ENCODE assay signal across 15 cellular contexts in the genomic region with DNA sequence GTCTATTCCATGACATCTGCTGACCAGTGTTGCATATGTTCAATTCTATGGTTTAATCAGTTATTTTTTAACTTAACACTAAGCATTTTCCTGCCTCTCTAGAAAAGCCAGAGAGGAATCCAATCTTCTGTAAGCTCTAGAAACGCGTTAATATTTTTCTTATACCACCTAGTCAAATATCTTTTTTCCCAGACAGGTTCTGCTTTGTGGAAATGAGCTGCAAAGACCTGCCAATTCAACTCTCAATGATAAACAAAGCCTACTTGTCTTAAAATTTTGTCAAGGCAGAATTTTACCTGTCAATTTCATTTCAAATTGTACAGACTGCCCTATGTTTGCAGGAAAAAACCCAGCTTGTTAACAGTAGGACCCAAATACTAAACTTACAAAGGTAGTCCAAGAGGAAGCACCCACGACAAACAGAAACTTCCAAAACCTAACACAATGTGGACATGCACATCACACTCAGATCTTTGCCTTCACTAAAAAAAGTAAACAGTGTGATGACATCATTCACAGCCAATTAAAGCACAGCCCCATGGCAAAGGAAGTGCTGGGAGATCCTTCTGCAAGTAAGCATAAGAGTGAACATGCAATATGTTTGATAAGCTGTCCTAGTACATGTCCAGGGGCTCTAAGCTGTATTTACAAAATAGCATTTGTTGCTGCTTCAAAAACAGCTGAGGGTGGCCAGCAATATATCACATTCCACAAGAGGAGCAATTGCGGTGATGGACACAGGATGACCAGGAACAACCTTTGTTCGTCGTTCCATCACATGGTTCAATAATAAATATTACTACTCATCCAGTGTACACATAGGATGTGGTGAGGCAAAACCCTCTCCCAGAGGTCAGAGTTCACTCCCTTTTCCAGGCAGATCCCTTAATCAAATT.
DNase-seq lines count a peak whose midpoint lies in the region; ATAC-seq and TF ChIP-seq lines count a peak whose summit lies in the region.
"Had no signal": no experiment of that assay in that cellular context is flagged by ENCODE, and none has a peak within 500 bp of the region (broad histone marks: within the 10 kb centered on the region; RNA-seq: fewer than 3 reads in every experiment).

No MANE protein-coding gene starts in this region.

- POLR2A ChIA-PET in HEK293T (lab: Yijun Ruan, JAX), result no interaction called here

- H3K4me3 ChIP-seq in endocrine pancreas (ENCODE audit: control insufficient read depth, insufficient read depth, low read length), result peak overlapping the region; percentile 22
- H3K4me3 ChIP-seq in mucosa of rectum (ENCODE audit: low read length in 2 of 2), result no peak overlapping the region
- H3K4me3 ChIP-seq in WERI-Rb-1 (ENCODE audit: low read depth, low read length), result no peak overlapping the region
- H3K4me3 ChIP-seq in uterus, result no peak overlapping the region
- H3K4me3 ChIP-seq: adrenal gland had no signal

- TF ChIP-seq CTCF in natural killer cell (IDR thresholded peaks at IDR 0.05) (no peak), WERI-Rb-1 (IDR thresholded peaks at IDR 0.05; ENCODE audit: low read depth, low read length) (no peak), uterus (IDR thresholded peaks at IDR 0.05) (no peak)

- DNase-seq in ELR (ENCODE audit: low read depth), result peak; percentile 27
- peak; percentile 12 for DNase-seq in NCI-H2196 treated with DMSO at 0.1 percent for 48 hours (lab: John Stamatoyannopoulos, UW; ENCODE audit: unreplicated experiment)
- DNase-seq in HEK293T (ENCODE audit: extremely low spot score), result no peak
- DNase-seq in natural killer cell, result no peak
- DNase-seq in WERI-Rb-1, result no peak
- no peak for DNase-seq in uterus
- DNase-seq: activated CD4-positive, CD25-positive, alpha-beta regulatory T cell treated with anti-CD3 and anti-CD28 coated beads, Interleukin-2, amount 50 U/mL, for 72 hours; activated T-cell treated with anti-CD3 and anti-CD28 coated beads, Interleukin-2, amount 50 U/mL, for 1 hour; adrenal gland; immature natural killer cell; naive B cell; NCI-H2029 treated with DMSO at 0.1 percent for 48 hours had no signal

- H3K36me3 Mint-ChIP-seq in natural killer cell, result no peaks in the 10 kb centered on the region
- H3K36me3 Mint-ChIP-seq: immature natural killer cell, naive B cell had no signal

- intact Hi-C loops in natural killer cell (cut with micrococcal nuclease), result no loop called here
- intact Hi-C loops in uterus (cut with DNase I; ENCODE audit: low total_unique reads), result no loop called here

- H3K4me1 ChIP-seq in endocrine pancreas (ENCODE audit: control insufficient read depth, insufficient read depth, low read length) (peaks cover 20% of the 10 kb centered on the region), mucosa of rectum (ENCODE audit: control insufficient read depth in 2 of 2, insufficient read depth in 2 of 2, low read length in 2 of 2) (peaks cover 3 to 21% of the 10 kb centered on the region in 2 donors), uterus (no peaks in the 10 kb centered on the region)
- H3K4me1 ChIP-seq: adrenal gland had no signal

- H3K36me3 ChIP-seq in endocrine pancreas (ENCODE audit: control insufficient read depth, insufficient read depth, low read length) (no peaks in the 10 kb centered on the region), mucosa of rectum (ENCODE audit: control insufficient read depth in 2 of 2, insufficient read depth in 2 of 2, low read length in 2 of 2) (no peaks in the 10 kb centered on the region), WERI-Rb-1 (no peaks in the 10 kb centered on the region), uterus (no peaks in the 10 kb centered on the region)
- H3K36me3 ChIP-seq: adrenal gland had no signal

- no peak for ATAC-seq in natural killer cell

- H3K9me3 ChIP-seq in endocrine pancreas (ENCODE audit: control insufficient read depth, low read length), result no peaks in the 10 kb centered on the region
- H3K9me3 ChIP-seq in mucosa of rectum (ENCODE audit: control insufficient read depth in 2 of 2, low read length in 2 of 2), result no peaks in the 10 kb centered on the region
- no peaks in the 10 kb centered on the region for H3K9me3 ChIP-seq in WERI-Rb-1 (ENCODE audit: severe bottlenecking)
- no peaks in the 10 kb centered on the region for H3K9me3 ChIP-seq in uterus
- H3K9me3 ChIP-seq: adrenal gland had no signal

- peaks cover 9 to 21% of the 10 kb centered on the region in 2 donors for H3K27me3 Mint-ChIP-seq in natural killer cell (ENCODE audit: low read depth in 2 of 2)

- H3K27ac Mint-ChIP-seq in natural killer cell, result no peak overlapping the region
- H3K27ac Mint-ChIP-seq: immature natural killer cell, naive B cell had no signal

- CTCF ChIA-PET in HEK293T (lab: Yijun Ruan, JAX), result no interaction called here

- no peak overlapping the region for H3K4me3 Mint-ChIP-seq in natural killer cell
- H3K4me3 Mint-ChIP-seq: immature natural killer cell, naive B cell had no signal

- no peak overlapping the region for H3K9ac ChIP-seq in endocrine pancreas (ENCODE audit: control insufficient read depth, insufficient read depth, low read length)
- H3K9ac ChIP-seq in mucosa of rectum (ENCODE audit: low read depth in 1 of 2, low read length in 2 of 2), result no peak overlapping the region

- H3K9me3 Mint-ChIP-seq in natural killer cell, result no peaks in the 10 kb centered on the region
- H3K9me3 Mint-ChIP-seq: immature natural killer cell, naive B cell had no signal

- TF ChIP-seq POLR2A in uterus (IDR thresholded peaks at IDR 0.05), result no peak

- no peaks in the 10 kb centered on the region for H3K4me1 Mint-ChIP-seq in natural killer cell
- H3K4me1 Mint-ChIP-seq: immature natural killer cell, naive B cell had no signal

- peak overlapping the region; percentile 39 to 50 for H3K27ac ChIP-seq in mucosa of rectum (ENCODE audit: low read depth in 2 of 2, low read length in 2 of 2)
- H3K27ac ChIP-seq in WERI-Rb-1, result no peak overlapping the region
- H3K27ac ChIP-seq in uterus, result no peak overlapping the region
- H3K27ac ChIP-seq: adrenal gland, C4-2B had no signal

- H3K27me3 ChIP-seq in endocrine pancreas (ENCODE audit: control insufficient read depth, insufficient read depth, low read length) (no peaks in the 10 kb centered on the region), mucosa of rectum (ENCODE audit: control insufficient read depth in 2 of 2, insufficient read depth in 2 of 2, low read length in 2 of 2) (no peaks in the 10 kb centered on the region), WERI-Rb-1 (ENCODE audit: insufficient read depth, low read depth, severe bottlenecking) (no peaks in the 10 kb centered on the region), uterus (no peaks in the 10 kb centered on the region)
- H3K27me3 ChIP-seq: adrenal gland had no signal

TF ChIP-seq in HEK293T, 16 proteins besides CTCF, POLR2A, EP300 and RAD21:
- no peak for TF ChIP-seq LEF1 (IDR thresholded peaks at IDR 0.05; ENCODE audit: borderline replicate concordance)
- TF ChIP-seq ELF4 (IDR thresholded peaks at IDR 0.05), result no peak
- no peak for TF ChIP-seq FOXK2 (IDR thresholded peaks at IDR 0.05)
- TF ChIP-seq CTBP1 (IDR thresholded peaks at IDR 0.05; ENCODE audit: borderline replicate concordance), result no peak
- TF ChIP-seq BHLHE40 (IDR thresholded peaks at IDR 0.05; ENCODE audit: borderline replicate concordance), result no peak
- TF ChIP-seq SUZ12 (IDR thresholded peaks at IDR 0.05), result no peak
- TF ChIP-seq L3MBTL2 (conservative IDR thresholded peaks at IDR 0.05), result no peak
- TF ChIP-seq SP1 (IDR thresholded peaks at IDR 0.05), result no peak
- TF ChIP-seq NFRKB (IDR thresholded peaks at IDR 0.05), result no peak
- no peak for TF ChIP-seq ZNF384 (IDR thresholded peaks at IDR 0.05)
- TF ChIP-seq ARNT (IDR thresholded peaks at IDR 0.05), result no peak
- no peak for TF ChIP-seq FOXM1 (IDR thresholded peaks at IDR 0.05; ENCODE audit: borderline replicate concordance)
- TF ChIP-seq HDGF (IDR thresholded peaks at IDR 0.05; ENCODE audit: borderline replicate concordance), result no peak
- TF ChIP-seq, protein P1, sequence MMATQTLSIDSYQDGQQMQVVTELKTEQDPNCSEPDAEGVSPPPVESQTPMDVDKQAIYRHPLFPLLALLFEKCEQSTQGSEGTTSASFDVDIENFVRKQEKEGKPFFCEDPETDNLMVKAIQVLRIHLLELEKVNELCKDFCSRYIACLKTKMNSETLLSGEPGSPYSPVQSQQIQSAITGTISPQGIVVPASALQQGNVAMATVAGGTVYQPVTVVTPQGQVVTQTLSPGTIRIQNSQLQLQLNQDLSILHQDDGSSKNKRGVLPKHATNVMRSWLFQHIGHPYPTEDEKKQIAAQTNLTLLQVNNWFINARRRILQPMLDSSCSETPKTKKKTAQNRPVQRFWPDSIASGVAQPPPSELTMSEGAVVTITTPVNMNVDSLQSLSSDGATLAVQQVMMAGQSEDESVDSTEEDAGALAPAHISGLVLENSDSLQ (IDR thresholded peaks at IDR 0.05), result no peak
- TF ChIP-seq TARDBP (IDR thresholded peaks at IDR 0.05), result no peak
- no peak for TF ChIP-seq FOXA1 (IDR thresholded peaks at IDR 0.05)

Comparison
In these comparisons a context has a peak if more than half of its experiments do, and no peak if none do; other contexts are left out.
1. DNase-seq: peak in ELR (single experiment) and NCI-H2196 treated with DMSO at 0.1 percent for 48 hours (single experiment); none in HEK293T (single experiment), natural killer cell (single experiment), WERI-Rb-1 (single experiment) and uterus (0 of 2).
2. H3K27ac ChIP-seq: peak in mucosa of rectum (2 of 2); none in WERI-Rb-1 (single experiment) and uterus (0 of 2).